Comparison of ENCODE assay signal across 22 cellular contexts in genomic region chr10:91289295-91289694, GRCh38.
"Had no signal": no experiment of that assay in that cellular context is flagged by ENCODE, and none has a peak within 500 bp of the region (broad histone marks: within the 10 kb centered on the region; RNA-seq: fewer than 3 reads in every experiment).

No MANE protein-coding gene starts in this region.

- H3K4me3 ChIP-seq: body of pancreas, hepatocyte, left lung, ovary, upper lobe of left lung had no signal

- H3K4me1 ChIP-seq: body of pancreas, left lung had no signal

- H3K9me3 ChIP-seq: body of pancreas, left lung, ovary, upper lobe of left lung had no signal

- ATAC-seq: activated CD8-positive, alpha-beta T cell treated with anti-CD3 and anti-CD28 coated beads, Interleukin-2, amount 10 ng/mL, durations not matched to agents 7 days and 5 days; body of pancreas; left lung; natural killer cell; sciatic nerve; stimulated activated naive CD8-positive, alpha-beta T cell treated with anti-CD3 and anti-CD28 coated beads, Interleukin-15, Interleukin-2, amounts not matched to agents 100 U/mL and 50 U/mL, for 24 hours had no signal

- H3K27me3 ChIP-seq: body of pancreas, hepatocyte, left lung, ovary, upper lobe of left lung had no signal

- H3K36me3 ChIP-seq: ovary had no signal

- DNase-seq: activated CD4-positive, alpha-beta T cell treated with anti-CD3 and anti-CD28 coated beads for 1 hour; activated CD4-positive, alpha-beta T cell treated with anti-CD3 and anti-CD28 coated beads, Interleukin-2, amount 50 U/mL, for 1 hour; activated CD8-positive, alpha-beta T cell treated with anti-CD3 and anti-CD28 coated beads, Interleukin-2, amount 10 ng/mL, durations not matched to agents 7 days and 5 days; activated gamma-delta T cell; anterior cingulate cortex; body of pancreas; caudate nucleus; effector CD4-positive, alpha-beta T cell; erythroblast; glutamatergic neuron; immature natural killer cell; kidney glomerular epithelial cell; left lung; midbrain; natural killer cell; ovary; stimulated activated CD4-positive, alpha-beta T cell treated with anti-CD3 and anti-CD28 coated beads, Interleukin-2, amount 100 ng/mL, for 48 hours; stimulated activated naive CD8-positive, alpha-beta T cell treated with anti-CD3 and anti-CD28 coated beads, Interleukin-15, Interleukin-2, amounts not matched to agents 100 U/mL and 50 U/mL, for 24 hours; T-helper 9 cell; upper lobe of left lung had no signal

- H3K27ac ChIP-seq: body of pancreas, hepatocyte, left lung, ovary, upper lobe of left lung had no signal
